11 cellular contexts compared by ENCODE assay signal in the genomic region with DNA sequence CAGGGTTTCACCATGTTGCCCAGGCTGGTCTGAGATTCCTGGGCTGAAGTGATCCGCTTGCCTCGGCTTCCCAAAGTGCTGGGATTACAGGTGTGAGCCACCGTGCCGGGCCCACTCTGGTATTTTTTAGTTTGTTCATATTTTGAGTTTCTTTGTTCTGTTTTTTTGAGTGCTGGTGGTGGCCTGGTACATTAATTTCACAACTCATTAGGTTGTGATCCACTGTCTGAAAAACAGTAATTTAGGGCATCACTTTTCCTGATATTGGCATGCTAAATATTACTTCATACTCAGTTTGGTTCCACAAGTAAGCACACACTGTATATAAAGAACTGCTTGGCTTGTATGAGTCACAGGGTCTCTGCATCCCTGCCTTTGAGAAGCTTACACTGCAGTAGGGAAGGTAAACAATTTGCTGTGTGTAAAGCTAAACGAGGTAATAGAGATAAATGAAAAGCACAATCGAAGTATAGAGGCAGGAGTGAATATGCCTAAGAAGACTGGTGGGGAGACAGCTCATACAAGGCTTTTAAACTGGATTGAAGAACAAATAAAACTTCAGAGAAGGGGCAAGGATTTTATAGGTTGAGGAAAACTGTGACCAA. TPM values are rescaled to one million over a fixed set of nuclear protein-coding genes. Genes with fewer than 3 reads are reported as not detected.
A peak's percentile ranks its signal among the peaks of the same experiment; 100 is the strongest.
DNase-seq lines count a peak whose midpoint lies in the region; ATAC-seq, FAIRE-seq and TF ChIP-seq lines count a peak whose summit lies in the region.
"Had no signal": no experiment of that assay in that cellular context is flagged by ENCODE, and none has a peak within 500 bp of the region (broad histone marks: within the 10 kb centered on the region; RNA-seq: fewer than 3 reads in every experiment).

No MANE protein-coding gene starts in this region.

- no peak for DNase-seq in CD4-positive, CD25-positive, alpha-beta regulatory T cell
- DNase-seq in NCI-H345 (lab: John Stamatoyannopoulos, UW) (peak; percentile 54), esophagus muscularis mucosa (ENCODE audit: extremely low spot score) (no peak), osteocyte (ENCODE audit: extremely low spot score, unreplicated experiment) (no peak), NCI-H2107 treated with DMSO at 0.1 percent for 48 hours (lab: John Stamatoyannopoulos, UW; ENCODE audit: unreplicated experiment) (no peak), small intestine (no peak)
- DNase-seq: activated B cell treated with CpG ODN at 0.5 μM for 24 hours, NCI-H1048 had no signal

- H3K27me3 ChIP-seq in CD4-positive, CD25-positive, alpha-beta regulatory T cell (ENCODE audit: control insufficient read depth, insufficient read depth, low read length): no peaks in the 10 kb centered on the region
- H3K27me3 ChIP-seq in esophagus muscularis mucosa: no peaks in the 10 kb centered on the region
- no peaks in the 10 kb centered on the region for H3K27me3 ChIP-seq in small intestine (ENCODE audit: control insufficient read depth in 2 of 2, insufficient read depth in 2 of 2, low read length in 2 of 2)

- WGBS in esophagus muscularis mucosa: 68% methylated on average over 6 of the region's 6 CpGs
- WGBS in small intestine, 3 donors: 63 to 70% (median 66%) methylated on average over 6 of the region's 6 CpGs

- no peak overlapping the region for H3K27ac ChIP-seq in CD4-positive, CD25-positive, alpha-beta regulatory T cell (ENCODE audit: insufficient read depth, low read length, poor library complexity, severe bottlenecking)
- H3K27ac ChIP-seq in esophagus muscularis mucosa (replicated peaks in 1 of 4) (peak overlapping the region; percentile 67 to 96 (median 72)), small intestine (ENCODE audit: low read depth in 1 of 2, low read length in 1 of 2) (peak overlapping the region in 1 of 2 donors; percentile 41)

- no peaks in the 10 kb centered on the region for H3K9me3 Mint-ChIP-seq in CD4-positive, CD25-positive, alpha-beta regulatory T cell
- H3K9me3 Mint-ChIP-seq in osteocyte (ENCODE audit: unreplicated experiment): no peaks in the 10 kb centered on the region
- H3K9me3 Mint-ChIP-seq: activated B cell treated with CpG ODN at 0.5 μM for 24 hours had no signal

- intact Hi-C loops in esophagus muscularis mucosa (cut with DNase I): no loop called here

- no peak for ATAC-seq in CD4-positive, CD25-positive, alpha-beta regulatory T cell (ENCODE audit: low read depth in 2 of 2)
- ATAC-seq in HG02884 (IDR thresholded peaks at IDR 0.05; ENCODE audit: unreplicated experiment): no peak
- ATAC-seq in GM21367 (IDR thresholded peaks at IDR 0.05; ENCODE audit: unreplicated experiment): no peak

- no peaks in the 10 kb centered on the region for H3K27me3 Mint-ChIP-seq in CD4-positive, CD25-positive, alpha-beta regulatory T cell
- H3K27me3 Mint-ChIP-seq in osteocyte (ENCODE audit: unreplicated experiment): no peaks in the 10 kb centered on the region
- H3K27me3 Mint-ChIP-seq: activated B cell treated with CpG ODN at 0.5 μM for 24 hours had no signal

- peaks cover 5% of the 10 kb centered on the region for H3K4me1 ChIP-seq in CD4-positive, CD25-positive, alpha-beta regulatory T cell (ENCODE audit: control insufficient read depth, insufficient read depth, low read length, poor library complexity, severe bottlenecking)
- peaks cover 17 to 89% (median 81%) of the 10 kb centered on the region in 4 donors for H3K4me1 ChIP-seq in esophagus muscularis mucosa
- H3K4me1 ChIP-seq in small intestine (ENCODE audit: control insufficient read depth in 2 of 2, insufficient read depth in 1 of 2, low read depth in 1 of 2, low read length in 1 of 2): peaks cover 3 to 14% of the 10 kb centered on the region in 2 donors

- peak overlapping the region; percentile 11 to 37 (median 27) for H3K27ac Mint-ChIP-seq in CD4-positive, CD25-positive, alpha-beta regulatory T cell
- H3K27ac Mint-ChIP-seq in osteocyte (ENCODE audit: unreplicated experiment): peak overlapping the region; percentile 36
- H3K27ac Mint-ChIP-seq: activated B cell treated with CpG ODN at 0.5 μM for 24 hours had no signal

- no peak overlapping the region for H3K4me3 ChIP-seq in CD4-positive, CD25-positive, alpha-beta regulatory T cell (ENCODE audit: low read depth, low read length)
- H3K4me3 ChIP-seq in esophagus muscularis mucosa: no peak overlapping the region
- no peak overlapping the region for H3K4me3 ChIP-seq in small intestine (ENCODE audit: low read depth in 1 of 2, low read length in 2 of 2)

- H3K4me1 Mint-ChIP-seq in CD4-positive, CD25-positive, alpha-beta regulatory T cell: peaks cover 43 to 62% (median 52%) of the 10 kb centered on the region in 4 donors
- H3K4me1 Mint-ChIP-seq in osteocyte (ENCODE audit: unreplicated experiment): peaks cover 48% of the 10 kb centered on the region

- TF ChIP-seq EP300 in esophagus muscularis mucosa (IDR thresholded peaks at IDR 0.05): no peak

- no peak for FAIRE-seq in small intestine (lab: Jason Lieb, UNC)
- FAIRE-seq: H1 had no signal

- no peak for TF ChIP-seq CTCF in esophagus muscularis mucosa (IDR thresholded peaks at IDR 0.05)
- TF ChIP-seq CTCF in osteocyte (IDR thresholded peaks at IDR 0.05): no peak

- H3K36me3 ChIP-seq in CD4-positive, CD25-positive, alpha-beta regulatory T cell (ENCODE audit: control insufficient read depth, insufficient read depth, low read length): no peaks in the 10 kb centered on the region
- peaks cover 0 to 5% (median 0%) of the 10 kb centered on the region in 4 donors for H3K36me3 ChIP-seq in esophagus muscularis mucosa
- H3K36me3 ChIP-seq in small intestine (ENCODE audit: control insufficient read depth in 2 of 2, insufficient read depth in 2 of 2, low read length in 2 of 2): no peaks in the 10 kb centered on the region

- H3K36me3 Mint-ChIP-seq in CD4-positive, CD25-positive, alpha-beta regulatory T cell: peaks cover 4% of the 10 kb centered on the region
- no peaks in the 10 kb centered on the region for H3K36me3 Mint-ChIP-seq in osteocyte (ENCODE audit: unreplicated experiment)

- no peak for TF ChIP-seq POLR2A in esophagus muscularis mucosa (IDR thresholded peaks at IDR 0.05; ENCODE audit: low read depth)

- H3K4me3 Mint-ChIP-seq in CD4-positive, CD25-positive, alpha-beta regulatory T cell: no peak overlapping the region
- no peak overlapping the region for H3K4me3 Mint-ChIP-seq in osteocyte (ENCODE audit: unreplicated experiment)
- H3K4me3 Mint-ChIP-seq: activated B cell treated with CpG ODN at 0.5 μM for 24 hours had no signal

- H3K9me3 ChIP-seq in CD4-positive, CD25-positive, alpha-beta regulatory T cell (ENCODE audit: control insufficient read depth in 2 of 2, low read length in 2 of 2): no peaks in the 10 kb centered on the region
- H3K9me3 ChIP-seq in esophagus muscularis mucosa (no peaks in the 10 kb centered on the region), small intestine (ENCODE audit: control insufficient read depth, low read depth) (no peaks in the 10 kb centered on the region)

RNA-seq across cellular contexts. Expression of a gene that starts 7.7 kb away (rescaled TPM):
- total RNA-seq in CD4-positive, CD25-positive, alpha-beta regulatory T cell: 25.3 TPM
- 10 to 100 TPM; 10.4 to 12.7 (median 11.5) TPM for polyA plus RNA-seq in CD4-positive, CD25-positive, alpha-beta regulatory T cell
- 10 to 100 TPM; 39.4 to 55.4 (median 49.6) TPM for total RNA-seq in esophagus muscularis mucosa
- 33.9 and 35.5 TPM in 2 replicates for total RNA-seq in osteocyte
- 1 to 10 TPM; 4.3 to 9.5 (median 4.5) TPM for polyA plus RNA-seq in small intestine
